32 cellular contexts compared by ENCODE assay signal in the genomic region with DNA sequence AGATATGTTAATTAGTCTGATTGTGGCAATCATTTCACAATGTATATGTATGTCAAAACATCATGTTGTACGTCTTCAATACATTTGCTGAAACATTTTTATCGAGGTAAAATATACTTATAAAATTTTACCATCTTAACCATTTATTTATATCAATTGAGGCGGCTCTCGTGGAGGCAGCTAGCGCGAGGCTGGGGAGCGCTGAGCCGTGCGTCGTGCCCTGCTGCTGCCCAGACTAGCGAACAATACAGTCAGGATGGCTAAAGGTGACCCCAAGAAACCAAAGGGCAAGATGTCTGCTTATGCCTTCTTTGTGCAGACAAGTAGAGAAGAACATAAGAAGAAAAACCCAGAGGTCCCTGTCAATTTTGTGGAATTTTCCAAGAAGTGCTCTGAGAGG.
"Had no signal": no experiment of that assay in that cellular context is flagged by ENCODE, and none has a peak within 500 bp of the region (broad histone marks: within the 10 kb centered on the region; RNA-seq: fewer than 3 reads in every experiment).

No MANE protein-coding gene starts in this region.

- ATAC-seq: activated naive CD4-positive, alpha-beta T cell treated with anti-CD3 and anti-CD28 coated beads, Interleukin-2, amount 50 U/mL, for 72 hours; activated naive CD8-positive, alpha-beta T cell treated with anti-CD3 and anti-CD28 coated beads, Interleukin-2, amount 50 U/mL, for 24 hours; activated T-cell treated with anti-CD3 and anti-CD28 coated beads, Interleukin-2, amount 50 U/mL, for 4 hours; activated T-cell treated with anti-CD3 and anti-CD28 coated beads, Interleukin-2, amount 50 U/mL, for 72 hours; activated T-helper 17 cell treated with anti-CD3 and anti-CD28 coated beads, Interleukin-2, amount 50 U/mL, for 72 hours; body of pancreas had no signal

- H3K4me3 ChIP-seq: adrenal gland, ascending aorta, body of pancreas, breast epithelium, cardiac muscle cell had no signal

- H3K9me3 ChIP-seq: adrenal gland, ascending aorta, body of pancreas, breast epithelium had no signal

- H3K36me3 ChIP-seq: adrenal gland, ascending aorta, brain microvascular endothelial cell, breast epithelium, cardiac muscle cell had no signal

- H3K27ac ChIP-seq: adrenal gland, ascending aorta, body of pancreas, brain microvascular endothelial cell, breast epithelium, cardiac muscle cell had no signal

- DNase-seq: activated effector memory CD4-positive, alpha-beta T cell treated with anti-CD3 and anti-CD28 coated beads, Interleukin-2, amount 50 U/mL, for 16 hours; activated effector memory CD4-positive, alpha-beta T cell treated with Interleukin-2 at 50 U/mL for 16 hours; activated gamma-delta T cell; activated gamma-delta T cell treated with Interleukin-2 at 50 U/mL for 16 hours; activated naive CD4-positive, alpha-beta T cell; activated naive CD4-positive, alpha-beta T cell treated with anti-CD3 and anti-CD28 coated beads for 36 hours; activated naive CD4-positive, alpha-beta T cell treated with anti-CD3 and anti-CD28 coated beads, Interleukin-2, amount 10 ng/mL, durations not matched to agents 7 days and 5 days; activated naive CD4-positive, alpha-beta T cell treated with anti-CD3 and anti-CD28 coated beads, Interleukin-2, amount 50 U/mL, for 16 hours; activated naive CD4-positive, alpha-beta T cell treated with Interleukin-2 at 50 U/mL for 16 hours; activated naive CD8-positive, alpha-beta T cell treated with anti-CD3 and anti-CD28 coated beads for 36 hours; activated naive CD8-positive, alpha-beta T cell treated with anti-CD3 and anti-CD28 coated beads, Interleukin-2, amount 10 ng/mL, durations not matched to agents 7 days and 5 days; activated naive CD8-positive, alpha-beta T cell treated with anti-CD3 and anti-CD28 coated beads, Interleukin-2, amount 50 U/mL, for 24 hours; activated T-cell treated with anti-CD3 and anti-CD28 coated beads, Interleukin-2, amount 50 U/mL, for 1 hour; activated T-cell treated with anti-CD3 and anti-CD28 coated beads, Interleukin-2, amount 50 U/mL, for 24 hours; activated T-cell treated with anti-CD3 and anti-CD28 coated beads, Interleukin-2, amount 50 U/mL, for 4 hours; activated T-cell treated with anti-CD3 and anti-CD28 coated beads, Interleukin-2, amount 50 U/mL, for 48 hours; activated T-cell treated with anti-CD3 and anti-CD28 coated beads, Interleukin-2, amount 50 U/mL, for 72 hours; adrenal gland; amniotic stem cell; amygdala; anterior cingulate cortex; aorta; body of pancreas; brain microvascular endothelial cell; caudate nucleus; central memory CD4-positive, alpha-beta T cell; cerebellar nuclear complex had no signal

- H3K27me3 ChIP-seq: adrenal gland, ascending aorta, body of pancreas, brain microvascular endothelial cell, breast epithelium, cardiac muscle cell had no signal

- H3K4me1 ChIP-seq: adrenal gland, ascending aorta, body of pancreas, breast epithelium had no signal
